Comparison of ENCODE assay signal across 1 cellular context in the genomic region with DNA sequence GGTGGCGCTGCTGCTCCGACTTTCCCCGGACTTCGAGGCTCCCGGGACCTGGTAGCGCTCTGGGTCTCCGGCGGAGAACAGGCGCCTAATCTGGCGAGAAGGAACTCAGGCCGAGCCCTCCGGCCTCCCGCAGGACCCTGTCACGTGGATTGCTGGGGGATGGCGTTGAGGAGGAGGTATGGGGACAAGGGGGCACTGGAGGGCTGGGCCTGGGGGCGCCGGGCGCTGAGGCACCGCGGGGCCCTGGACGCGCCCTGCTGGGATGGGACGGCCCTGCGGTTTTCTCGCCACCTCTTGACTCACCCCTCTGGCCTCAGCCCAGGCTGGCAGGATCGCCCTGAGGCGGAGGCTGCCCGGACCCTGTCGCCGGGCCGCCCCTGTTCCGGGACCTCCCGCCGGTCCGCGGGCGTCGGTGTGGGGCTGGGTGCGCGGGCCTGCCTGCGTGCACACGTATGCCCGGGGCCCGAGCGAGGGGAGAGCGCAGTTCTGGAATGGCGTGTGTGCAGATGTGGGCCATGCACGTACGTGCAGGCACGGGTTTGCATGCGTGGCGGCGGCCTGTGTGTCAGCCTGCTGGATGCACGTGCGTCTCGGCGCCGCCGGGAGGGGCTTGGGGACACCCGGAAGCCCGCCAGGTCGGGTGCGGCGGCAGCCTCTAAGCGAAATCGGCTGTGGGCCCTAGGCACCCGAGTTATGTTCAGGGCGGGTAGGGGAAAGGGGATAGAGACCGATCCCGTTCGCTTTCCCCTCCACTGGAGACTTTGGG.
A peak's percentile ranks its signal among the peaks of the same experiment; 100 is the strongest.
TF ChIP-seq lines count a peak whose summit lies in the region.

No MANE protein-coding gene starts in this region.

TF ChIP-seq in WTC11, 78 proteins besides CTCF, POLR2A, EP300 and RAD21 (continued from another document and continues in another):
- TF ChIP-seq, protein P1, sequence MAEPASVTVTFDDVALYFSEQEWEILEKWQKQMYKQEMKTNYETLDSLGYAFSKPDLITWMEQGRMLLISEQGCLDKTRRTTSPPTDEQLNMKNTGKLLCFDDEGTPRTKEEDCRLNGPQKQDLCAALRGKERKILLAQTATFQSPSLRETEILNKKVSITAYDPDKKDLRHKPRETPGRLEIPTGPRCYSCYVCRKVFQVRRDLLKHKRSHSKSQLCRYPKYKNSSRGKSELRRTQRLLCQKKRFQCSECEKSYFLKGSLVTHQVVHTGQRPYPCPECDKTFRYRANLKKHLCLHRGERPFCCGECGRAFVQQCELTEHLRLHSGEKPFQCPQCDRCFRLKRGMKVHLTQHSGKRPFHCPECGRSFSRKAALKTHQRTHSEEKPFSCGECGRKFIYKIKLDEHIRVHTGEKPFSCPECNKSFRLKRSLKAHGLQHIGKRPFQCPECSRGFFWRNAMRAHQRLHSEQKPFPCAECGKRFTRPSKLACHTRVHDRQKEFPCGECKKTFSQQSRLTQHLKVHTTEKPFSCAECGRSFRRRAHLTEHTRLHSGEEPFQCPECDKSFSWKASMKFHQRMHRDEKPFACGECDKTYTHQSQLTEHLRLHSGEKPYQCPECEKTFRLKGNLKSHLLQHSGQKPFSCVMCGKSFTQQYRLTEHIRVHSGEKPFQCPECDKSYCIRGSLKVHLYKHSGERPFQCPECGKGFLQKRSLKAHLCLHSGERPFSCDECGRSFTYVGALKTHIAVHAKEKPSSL (CRISPR knock-in tag; conservative IDR thresholded peaks at IDR 0.05), result no peak
- TF ChIP-seq CREB1 (CRISPR knock-in tag; IDR thresholded peaks at IDR 0.05) (no peak), NR1H2 (CRISPR knock-in tag; IDR thresholded peaks at IDR 0.05) (no peak), NR2C2 (CRISPR knock-in tag; IDR thresholded peaks at IDR 0.05) (no peak), ZNF423 (CRISPR knock-in tag; IDR thresholded peaks at IDR 0.05) (no peak), EMX1 (CRISPR knock-in tag; IDR thresholded peaks at IDR 0.05) (no peak), E2F1 (CRISPR knock-in tag; IDR thresholded peaks at IDR 0.05) (no peak), MAX (CRISPR knock-in tag; IDR thresholded peaks at IDR 0.05) (peak; percentile 87), MXD4 (CRISPR knock-in tag; IDR thresholded peaks at IDR 0.05; ENCODE audit: borderline replicate concordance) (no peak), SMAD3 (CRISPR knock-in tag; IDR thresholded peaks at IDR 0.05; ENCODE audit: borderline replicate concordance) (no peak), ATF6 (CRISPR knock-in tag; IDR thresholded peaks at IDR 0.05) (no peak), ZNF121 (CRISPR knock-in tag; IDR thresholded peaks at IDR 0.05) (no peak), SOX15 (CRISPR knock-in tag; IDR thresholded peaks at IDR 0.05) (no peak), TCF7 (CRISPR knock-in tag; IDR thresholded peaks at IDR 0.05; ENCODE audit: low read depth) (no peak), ATF1 (CRISPR knock-in tag; IDR thresholded peaks at IDR 0.05) (0 out of 2 replicates have a peak, but pooled peaks have one; percentile 65), ZNF317 (CRISPR knock-in tag; IDR thresholded peaks at IDR 0.05; ENCODE audit: borderline replicate concordance, low read depth) (no peak), PRRX2 (CRISPR knock-in tag; IDR thresholded peaks at IDR 0.05) (no peak), JAZF1 (CRISPR knock-in tag; IDR thresholded peaks at IDR 0.05) (no peak), ZNF232 (CRISPR knock-in tag; IDR thresholded peaks at IDR 0.05) (no peak), ZBTB21 (CRISPR knock-in tag; IDR thresholded peaks at IDR 0.05; ENCODE audit: borderline replicate concordance) (no peak), ETV6 (CRISPR knock-in tag; IDR thresholded peaks at IDR 0.05) (0 out of 2 replicates have a peak, but pooled peaks have one; percentile 0), FOXJ3 (CRISPR knock-in tag; IDR thresholded peaks at IDR 0.05; ENCODE audit: borderline replicate concordance) (no peak), SMAD4 (CRISPR knock-in tag; IDR thresholded peaks at IDR 0.05) (no peak)
- TF ChIP-seq, protein P2, sequence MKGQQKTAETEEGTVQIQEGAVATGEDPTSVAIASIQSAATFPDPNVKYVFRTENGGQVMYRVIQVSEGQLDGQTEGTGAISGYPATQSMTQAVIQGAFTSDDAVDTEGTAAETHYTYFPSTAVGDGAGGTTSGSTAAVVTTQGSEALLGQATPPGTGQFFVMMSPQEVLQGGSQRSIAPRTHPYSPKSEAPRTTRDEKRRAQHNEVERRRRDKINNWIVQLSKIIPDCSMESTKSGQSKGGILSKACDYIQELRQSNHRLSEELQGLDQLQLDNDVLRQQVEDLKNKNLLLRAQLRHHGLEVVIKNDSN (CRISPR knock-in tag; IDR thresholded peaks at IDR 0.05), result peak; percentile 76
- TF ChIP-seq, protein P3, sequence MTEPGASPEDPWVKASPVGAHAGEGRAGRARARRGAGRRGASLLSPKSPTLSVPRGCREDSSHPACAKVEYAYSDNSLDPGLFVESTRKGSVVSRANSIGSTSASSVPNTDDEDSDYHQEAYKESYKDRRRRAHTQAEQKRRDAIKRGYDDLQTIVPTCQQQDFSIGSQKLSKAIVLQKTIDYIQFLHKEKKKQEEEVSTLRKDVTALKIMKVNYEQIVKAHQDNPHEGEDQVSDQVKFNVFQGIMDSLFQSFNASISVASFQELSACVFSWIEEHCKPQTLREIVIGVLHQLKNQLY (CRISPR knock-in tag; IDR thresholded peaks at IDR 0.05), result no peak
- TF ChIP-seq, protein P4, sequence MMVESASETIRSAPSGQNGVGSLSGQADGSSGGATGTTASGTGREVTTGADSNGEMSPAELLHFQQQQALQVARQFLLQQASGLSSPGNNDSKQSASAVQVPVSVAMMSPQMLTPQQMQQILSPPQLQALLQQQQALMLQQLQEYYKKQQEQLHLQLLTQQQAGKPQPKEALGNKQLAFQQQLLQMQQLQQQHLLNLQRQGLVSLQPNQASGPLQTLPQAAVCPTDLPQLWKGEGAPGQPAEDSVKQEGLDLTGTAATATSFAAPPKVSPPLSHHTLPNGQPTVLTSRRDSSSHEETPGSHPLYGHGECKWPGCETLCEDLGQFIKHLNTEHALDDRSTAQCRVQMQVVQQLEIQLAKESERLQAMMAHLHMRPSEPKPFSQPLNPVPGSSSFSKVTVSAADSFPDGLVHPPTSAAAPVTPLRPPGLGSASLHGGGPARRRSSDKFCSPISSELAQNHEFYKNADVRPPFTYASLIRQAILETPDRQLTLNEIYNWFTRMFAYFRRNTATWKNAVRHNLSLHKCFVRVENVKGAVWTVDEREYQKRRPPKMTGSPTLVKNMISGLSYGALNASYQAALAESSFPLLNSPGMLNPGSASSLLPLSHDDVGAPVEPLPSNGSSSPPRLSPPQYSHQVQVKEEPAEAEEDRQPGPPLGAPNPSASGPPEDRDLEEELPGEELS (CRISPR knock-in tag; IDR thresholded peaks at IDR 0.05), result no peak
- TF ChIP-seq, protein P5, sequence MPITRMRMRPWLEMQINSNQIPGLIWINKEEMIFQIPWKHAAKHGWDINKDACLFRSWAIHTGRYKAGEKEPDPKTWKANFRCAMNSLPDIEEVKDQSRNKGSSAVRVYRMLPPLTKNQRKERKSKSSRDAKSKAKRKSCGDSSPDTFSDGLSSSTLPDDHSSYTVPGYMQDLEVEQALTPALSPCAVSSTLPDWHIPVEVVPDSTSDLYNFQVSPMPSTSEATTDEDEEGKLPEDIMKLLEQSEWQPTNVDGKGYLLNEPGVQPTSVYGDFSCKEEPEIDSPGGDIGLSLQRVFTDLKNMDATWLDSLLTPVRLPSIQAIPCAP (CRISPR knock-in tag; IDR thresholded peaks at IDR 0.05), result no peak; the same call in 1 of the 2 replicates
- TF ChIP-seq, protein P6, sequence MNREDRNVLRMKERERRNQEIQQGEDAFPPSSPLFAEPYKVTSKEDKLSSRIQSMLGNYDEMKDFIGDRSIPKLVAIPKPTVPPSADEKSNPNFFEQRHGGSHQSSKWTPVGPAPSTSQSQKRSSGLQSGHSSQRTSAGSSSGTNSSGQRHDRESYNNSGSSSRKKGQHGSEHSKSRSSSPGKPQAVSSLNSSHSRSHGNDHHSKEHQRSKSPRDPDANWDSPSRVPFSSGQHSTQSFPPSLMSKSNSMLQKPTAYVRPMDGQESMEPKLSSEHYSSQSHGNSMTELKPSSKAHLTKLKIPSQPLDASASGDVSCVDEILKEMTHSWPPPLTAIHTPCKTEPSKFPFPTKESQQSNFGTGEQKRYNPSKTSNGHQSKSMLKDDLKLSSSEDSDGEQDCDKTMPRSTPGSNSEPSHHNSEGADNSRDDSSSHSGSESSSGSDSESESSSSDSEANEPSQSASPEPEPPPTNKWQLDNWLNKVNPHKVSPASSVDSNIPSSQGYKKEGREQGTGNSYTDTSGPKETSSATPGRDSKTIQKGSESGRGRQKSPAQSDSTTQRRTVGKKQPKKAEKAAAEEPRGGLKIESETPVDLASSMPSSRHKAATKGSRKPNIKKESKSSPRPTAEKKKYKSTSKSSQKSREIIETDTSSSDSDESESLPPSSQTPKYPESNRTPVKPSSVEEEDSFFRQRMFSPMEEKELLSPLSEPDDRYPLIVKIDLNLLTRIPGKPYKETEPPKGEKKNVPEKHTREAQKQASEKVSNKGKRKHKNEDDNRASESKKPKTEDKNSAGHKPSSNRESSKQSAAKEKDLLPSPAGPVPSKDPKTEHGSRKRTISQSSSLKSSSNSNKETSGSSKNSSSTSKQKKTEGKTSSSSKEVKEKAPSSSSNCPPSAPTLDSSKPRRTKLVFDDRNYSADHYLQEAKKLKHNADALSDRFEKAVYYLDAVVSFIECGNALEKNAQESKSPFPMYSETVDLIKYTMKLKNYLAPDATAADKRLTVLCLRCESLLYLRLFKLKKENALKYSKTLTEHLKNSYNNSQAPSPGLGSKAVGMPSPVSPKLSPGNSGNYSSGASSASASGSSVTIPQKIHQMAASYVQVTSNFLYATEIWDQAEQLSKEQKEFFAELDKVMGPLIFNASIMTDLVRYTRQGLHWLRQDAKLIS (CRISPR knock-in tag; IDR thresholded peaks at IDR 0.05; ENCODE audit: borderline replicate concordance), result no peak
- TF ChIP-seq, protein P7, sequence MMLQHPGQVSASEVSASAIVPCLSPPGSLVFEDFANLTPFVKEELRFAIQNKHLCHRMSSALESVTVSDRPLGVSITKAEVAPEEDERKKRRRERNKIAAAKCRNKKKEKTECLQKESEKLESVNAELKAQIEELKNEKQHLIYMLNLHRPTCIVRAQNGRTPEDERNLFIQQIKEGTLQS (CRISPR knock-in tag; conservative IDR thresholded peaks at IDR 0.05), result no peak
- TF ChIP-seq, protein P8, sequence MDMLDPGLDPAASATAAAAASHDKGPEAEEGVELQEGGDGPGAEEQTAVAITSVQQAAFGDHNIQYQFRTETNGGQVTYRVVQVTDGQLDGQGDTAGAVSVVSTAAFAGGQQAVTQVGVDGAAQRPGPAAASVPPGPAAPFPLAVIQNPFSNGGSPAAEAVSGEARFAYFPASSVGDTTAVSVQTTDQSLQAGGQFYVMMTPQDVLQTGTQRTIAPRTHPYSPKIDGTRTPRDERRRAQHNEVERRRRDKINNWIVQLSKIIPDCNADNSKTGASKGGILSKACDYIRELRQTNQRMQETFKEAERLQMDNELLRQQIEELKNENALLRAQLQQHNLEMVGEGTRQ (CRISPR knock-in tag; IDR thresholded peaks at IDR 0.05), result peak; percentile 76
- TF ChIP-seq, protein P9, sequence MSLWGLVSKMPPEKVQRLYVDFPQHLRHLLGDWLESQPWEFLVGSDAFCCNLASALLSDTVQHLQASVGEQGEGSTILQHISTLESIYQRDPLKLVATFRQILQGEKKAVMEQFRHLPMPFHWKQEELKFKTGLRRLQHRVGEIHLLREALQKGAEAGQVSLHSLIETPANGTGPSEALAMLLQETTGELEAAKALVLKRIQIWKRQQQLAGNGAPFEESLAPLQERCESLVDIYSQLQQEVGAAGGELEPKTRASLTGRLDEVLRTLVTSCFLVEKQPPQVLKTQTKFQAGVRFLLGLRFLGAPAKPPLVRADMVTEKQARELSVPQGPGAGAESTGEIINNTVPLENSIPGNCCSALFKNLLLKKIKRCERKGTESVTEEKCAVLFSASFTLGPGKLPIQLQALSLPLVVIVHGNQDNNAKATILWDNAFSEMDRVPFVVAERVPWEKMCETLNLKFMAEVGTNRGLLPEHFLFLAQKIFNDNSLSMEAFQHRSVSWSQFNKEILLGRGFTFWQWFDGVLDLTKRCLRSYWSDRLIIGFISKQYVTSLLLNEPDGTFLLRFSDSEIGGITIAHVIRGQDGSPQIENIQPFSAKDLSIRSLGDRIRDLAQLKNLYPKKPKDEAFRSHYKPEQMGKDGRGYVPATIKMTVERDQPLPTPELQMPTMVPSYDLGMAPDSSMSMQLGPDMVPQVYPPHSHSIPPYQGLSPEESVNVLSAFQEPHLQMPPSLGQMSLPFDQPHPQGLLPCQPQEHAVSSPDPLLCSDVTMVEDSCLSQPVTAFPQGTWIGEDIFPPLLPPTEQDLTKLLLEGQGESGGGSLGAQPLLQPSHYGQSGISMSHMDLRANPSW (CRISPR knock-in tag; conservative IDR thresholded peaks at IDR 0.05; ENCODE audit: low read depth), result no peak
- TF ChIP-seq, protein P10, sequence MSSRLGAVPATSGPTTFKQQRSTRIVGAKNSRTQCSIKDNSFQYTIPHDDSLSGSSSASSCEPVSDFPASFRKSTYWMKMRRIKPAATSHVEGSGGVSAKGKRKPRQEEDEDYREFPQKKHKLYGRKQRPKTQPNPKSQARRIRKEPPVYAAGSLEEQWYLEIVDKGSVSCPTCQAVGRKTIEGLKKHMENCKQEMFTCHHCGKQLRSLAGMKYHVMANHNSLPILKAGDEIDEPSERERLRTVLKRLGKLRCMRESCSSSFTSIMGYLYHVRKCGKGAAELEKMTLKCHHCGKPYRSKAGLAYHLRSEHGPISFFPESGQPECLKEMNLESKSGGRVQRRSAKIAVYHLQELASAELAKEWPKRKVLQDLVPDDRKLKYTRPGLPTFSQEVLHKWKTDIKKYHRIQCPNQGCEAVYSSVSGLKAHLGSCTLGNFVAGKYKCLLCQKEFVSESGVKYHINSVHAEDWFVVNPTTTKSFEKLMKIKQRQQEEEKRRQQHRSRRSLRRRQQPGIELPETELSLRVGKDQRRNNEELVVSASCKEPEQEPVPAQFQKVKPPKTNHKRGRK (CRISPR knock-in tag; IDR thresholded peaks at IDR 0.05; ENCODE audit: borderline replicate concordance), result no peak
